Comparison of ENCODE assay signal across 8 cellular contexts in genomic region chr15:82809308-82810060, GRCh38. TPM values are rescaled to one million over a fixed set of nuclear protein-coding genes. Genes with fewer than 3 reads are reported as not detected.
DNase-seq lines count a peak whose midpoint lies in the region; ATAC-seq and TF ChIP-seq lines count a peak whose summit lies in the region.

A gene with protein sequence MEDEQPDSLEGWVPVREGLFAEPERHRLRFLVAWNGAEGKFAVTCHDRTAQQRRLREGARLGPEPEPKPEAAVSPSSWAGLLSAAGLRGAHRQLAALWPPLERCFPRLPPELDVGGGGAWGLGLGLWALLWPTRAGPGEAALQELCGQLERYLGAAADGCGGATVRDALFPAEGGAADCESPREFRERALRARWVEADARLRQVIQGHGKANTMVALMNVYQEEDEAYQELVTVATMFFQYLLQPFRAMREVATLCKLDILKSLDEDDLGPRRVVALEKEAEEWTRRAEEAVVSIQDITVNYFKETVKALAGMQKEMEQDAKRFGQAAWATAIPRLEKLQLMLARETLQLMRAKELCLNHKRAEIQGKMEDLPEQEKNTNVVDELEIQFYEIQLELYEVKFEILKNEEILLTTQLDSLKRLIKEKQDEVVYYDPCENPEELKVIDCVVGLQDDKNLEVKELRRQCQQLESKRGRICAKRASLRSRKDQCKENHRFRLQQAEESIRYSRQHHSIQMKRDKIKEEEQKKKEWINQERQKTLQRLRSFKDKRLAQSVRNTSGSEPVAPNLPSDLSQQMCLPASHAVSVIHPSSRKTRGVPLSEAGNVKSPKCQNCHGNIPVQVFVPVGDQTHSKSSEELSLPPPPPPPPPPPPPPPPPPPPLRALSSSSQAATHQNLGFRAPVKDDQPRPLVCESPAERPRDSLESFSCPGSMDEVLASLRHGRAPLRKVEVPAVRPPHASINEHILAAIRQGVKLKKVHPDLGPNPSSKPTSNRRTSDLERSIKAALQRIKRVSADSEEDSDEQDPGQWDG (plus strand): TSS chr15:82809628. CDS start chr15:82809727, 99 bp downstream.

- H3K27me3 Mint-ChIP-seq in CD4-positive, alpha-beta T cell = no peaks in the 10 kb centered on the region
- H3K27me3 Mint-ChIP-seq in activated CD4-positive, alpha-beta memory T cell treated with anti-CD3 and anti-CD28 coated beads for 36 hours = no peaks in the 10 kb centered on the region

- no peaks in the 10 kb centered on the region for H3K9me3 ChIP-seq in CD4-positive, alpha-beta T cell (ENCODE audit: control insufficient read depth, low read length)
- H3K9me3 ChIP-seq in duodenal mucosa (ENCODE audit: control insufficient read depth in 1 of 2, low read length in 2 of 2) = no peaks in the 10 kb centered on the region

- TF ChIP-seq CTCF in CD4-positive, alpha-beta T cell (IDR thresholded peaks at IDR 0.05) = no peak
- TF ChIP-seq CTCF in lower leg skin (IDR thresholded peaks at IDR 0.05) = no peak

- H3K4me3 Mint-ChIP-seq in CD4-positive, alpha-beta T cell = peak within 1 kb of the TSS; percentile 91
- H3K4me3 Mint-ChIP-seq in activated CD4-positive, alpha-beta memory T cell treated with anti-CD3 and anti-CD28 coated beads for 36 hours = peak within 1 kb of the TSS; percentile 82

- H3K27ac Mint-ChIP-seq in CD4-positive, alpha-beta T cell = peak within 1 kb of the TSS; percentile 94
- peak within 1 kb of the TSS; percentile 81 for H3K27ac Mint-ChIP-seq in activated CD4-positive, alpha-beta memory T cell treated with anti-CD3 and anti-CD28 coated beads for 36 hours

- WGBS in lower leg skin, 2 donors = 0 to 1% methylated on average over 41 to 49 of the region's 67 CpGs

- DNase-seq in CD4-positive, alpha-beta T cell = peak; percentile 88 to 95 (median 92)
- DNase-seq in NCI-H82 (lab: John Stamatoyannopoulos, UW) (peak; percentile 99), lower leg skin (ENCODE audit: low spot score in 2 of 2) (peak; percentile 99 to 100)
- peak; percentile 97 for DNase-seq in activated CD4-positive, alpha-beta memory T cell treated with anti-CD3 and anti-CD28 coated beads for 36 hours
- DNase-seq in stimulated activated CD4-positive, alpha-beta T cell treated with anti-CD3 and anti-CD28 coated beads, Interleukin-4, amount 100 ng/mL, for 48 hours (ENCODE audit: low read depth in 2 of 2) = peak; percentile 86 to 95

- peak within 1 kb of the TSS; percentile 79 to 82 for H3K9ac ChIP-seq in duodenal mucosa (ENCODE audit: low read depth in 1 of 2, low read length in 2 of 2)

- H3K4me1 ChIP-seq in duodenal mucosa (ENCODE audit: control insufficient read depth in 1 of 2, insufficient read depth in 2 of 2, low read length in 2 of 2) = peaks cover 0 to 16% of the 10 kb centered on the region in 2 donors

- H3K4me3 ChIP-seq in duodenal mucosa (ENCODE audit: low read depth in 1 of 2, low read length in 2 of 2) (peak within 1 kb of the TSS; percentile 73 to 92), lower leg skin (ENCODE audit: low read depth, poor library complexity, severe bottlenecking) (peak within 1 kb of the TSS; percentile 85)

- POLR2A ChIA-PET in CD4-positive, alpha-beta T cell (lab: Charles Lee) = interaction anchor here (0.6 to 4.1 kb wide), 9 partner anchors 10 to 270 kb away, joined by 3 to 51 read pairs (median 14); partner anchors contain the start of genes BTBD1, C15orf40, RAMAC and RPS17
- POLR2A ChIA-PET in activated CD4-positive, alpha-beta memory T cell treated with anti-CD3 and anti-CD28 coated beads for 36 hours (lab: Charles Lee) = interaction anchor here (1.0 to 2.6 kb wide), 10 partner anchors 19 to 271 kb away, joined by 3 to 19 read pairs (median 6); partner anchors contain the start of genes C15orf40, RAMAC and RPS17

- peaks cover 0 to 13% of the 10 kb centered on the region in 2 donors for H3K36me3 ChIP-seq in duodenal mucosa (ENCODE audit: control insufficient read depth in 1 of 2, insufficient read depth in 2 of 2, low read length in 2 of 2)

- H3K27me3 ChIP-seq in CD4-positive, alpha-beta T cell (ENCODE audit: control insufficient read depth, insufficient read depth, low read length) = no peaks in the 10 kb centered on the region
- no peaks in the 10 kb centered on the region for H3K27me3 ChIP-seq in duodenal mucosa (ENCODE audit: control insufficient read depth in 1 of 2, insufficient read depth in 2 of 2, low read length in 2 of 2)

- intact Hi-C loops in CD4-positive, alpha-beta T cell (cut with DNase I, micrococcal nuclease) = loop anchor here (1.0 to 10.0 kb wide), 9 partner anchors 59 to 269 kb away; partner anchors contain the start of genes RPS17 (in 2 of the 2), BTBD1 (in 1 of the 2) and RAMAC (in 1 of the 2)
- intact Hi-C loops in activated CD4-positive, alpha-beta memory T cell treated with anti-CD3 and anti-CD28 coated beads for 36 hours (cut with micrococcal nuclease) = loop anchor here (1.0 to 10.0 kb wide), 6 partner anchors 59 to 395 kb away; partner anchors contain the start of genes BTBD1, HDGFL3, RAMAC and RPS17
- intact Hi-C loops in lower leg skin (cut with DNase I; ENCODE audit: low total_unique reads) = no loop called here

- no peaks in the 10 kb centered on the region for H3K9me3 Mint-ChIP-seq in CD4-positive, alpha-beta T cell
- no peaks in the 10 kb centered on the region for H3K9me3 Mint-ChIP-seq in activated CD4-positive, alpha-beta memory T cell treated with anti-CD3 and anti-CD28 coated beads for 36 hours

- peak within 1 kb of the TSS; percentile 99 for H3K27ac ChIP-seq in CD4-positive, alpha-beta T cell (ENCODE audit: low read depth, low read length)
- peak within 1 kb of the TSS; percentile 99 for H3K27ac ChIP-seq in duodenal mucosa (ENCODE audit: low read depth, low read length)

- TF ChIP-seq POLR2A in lower leg skin (IDR thresholded peaks at IDR 0.05) = peak in 1 of 2 donors; percentile 35

- peak; percentile 95 for ATAC-seq in CD4-positive, alpha-beta T cell (ENCODE audit: poor library complexity)
- ATAC-seq in GM19438 (IDR thresholded peaks at IDR 0.05; ENCODE audit: low read depth, unreplicated experiment) (peak; percentile 76), HG03575 (IDR thresholded peaks at IDR 0.05; ENCODE audit: extremely low read depth, insufficient number of reproducible peaks, low FRiP score, unreplicated experiment) (peak; percentile 41)

- CTCF ChIA-PET in CD4-positive, alpha-beta T cell (lab: Charles Lee) = interaction anchor here (1.0 to 1.5 kb wide), 2 partner anchors 59 to 202 kb away, joined by 3 to 6 read pairs; partner anchors contain the start of gene C15orf40
- CTCF ChIA-PET in activated CD4-positive, alpha-beta memory T cell treated with anti-CD3 and anti-CD28 coated beads for 36 hours (lab: Charles Lee) = interaction anchor here (1.4 to 2.0 kb wide), 2 partner anchors 23 to 58 kb away, joined by 5 to 6 read pairs; no protein-coding TSS in a partner anchor

- H3K36me3 Mint-ChIP-seq in CD4-positive, alpha-beta T cell (ENCODE audit: low read depth) = peaks cover 33% of the 10 kb centered on the region
- H3K36me3 Mint-ChIP-seq in activated CD4-positive, alpha-beta memory T cell treated with anti-CD3 and anti-CD28 coated beads for 36 hours = peaks cover 18% of the 10 kb centered on the region

- peaks cover 35% of the 10 kb centered on the region for H3K4me1 Mint-ChIP-seq in CD4-positive, alpha-beta T cell (ENCODE audit: low read depth)
- H3K4me1 Mint-ChIP-seq in activated CD4-positive, alpha-beta memory T cell treated with anti-CD3 and anti-CD28 coated beads for 36 hours (ENCODE audit: low read depth) = peaks cover 41% of the 10 kb centered on the region

RNA-seq across cellular contexts. Expression of the gene that starts here (rescaled TPM):
- total RNA-seq in CD4-positive, alpha-beta T cell = 10 to 100 TPM; 86.4 to 87.7 TPM
- 1 to 10 TPM; 4.2 to 5.3 TPM for total RNA-seq in activated CD4-positive, alpha-beta memory T cell treated with anti-CD3 and anti-CD28 coated beads for 36 hours
- 10 to 100 TPM; 11.0 to 20.0 (median 11.4) TPM for total RNA-seq in lower leg skin

Comparison
In these comparisons a context has a peak if more than half of its experiments do, and no peak if none do; other contexts are left out.
1. Peak in every context shown above with its lines: DNase-seq, ATAC-seq, H3K4me3 ChIP-seq and H3K27ac ChIP-seq.
2. RNA of the gene that starts here (total RNA-seq): 86.4 to 87.7 TPM in CD4-positive, alpha-beta T cell; 11.0 to 20.0 TPM in lower leg skin and 4.2 to 5.3 TPM in activated CD4-positive, alpha-beta memory T cell treated with anti-CD3 and anti-CD28 coated beads for 36 hours; every median in the first group is over 4 times any median in the second.
3. ATAC-seq: peak in every context shown above with its lines; median percentile 95 in CD4-positive, alpha-beta T cell; 76 in GM19438; 41 in HG03575.